ENCODE assay signal across 1 cellular context in genomic region chr15:32687556-32687955, GRCh38.
TF ChIP-seq lines count a peak whose summit lies in the region.

No MANE protein-coding gene starts in this region.

TF ChIP-seq in SK-N-SH, 30 proteins besides CTCF, POLR2A, EP300 and RAD21 (continued from another document):
- TF ChIP-seq PBX3 (IDR thresholded peaks at IDR 0.05) (peak; percentile 80), TCF12 (IDR thresholded peaks at IDR 0.05) (peak; percentile 74), FOSL2 (IDR thresholded peaks at IDR 0.05; ENCODE audit: borderline replicate concordance, low read depth) (peak; percentile 47; the same call in 1 of the 2 replicates), USF1 (IDR thresholded peaks at IDR 0.05; ENCODE audit: borderline replicate concordance, low read depth) (no peak), TEAD4 (IDR thresholded peaks at IDR 0.05; ENCODE audit: borderline replicate concordance, insufficient read depth) (peak; percentile 18; the same call in 1 of the 2 replicates), MXI1 (IDR thresholded peaks at IDR 0.05; ENCODE audit: low read depth, low read length) (no peak), POLR2AphosphoS5 (IDR thresholded peaks at IDR 0.05; ENCODE audit: low read depth, low read length) (no peak; the same call in 1 of the 2 replicates), GABPA (IDR thresholded peaks at IDR 0.05; ENCODE audit: low read depth) (no peak), JUND (IDR thresholded peaks at IDR 0.05) (peak; percentile 38; the same call in 1 of the 2 replicates)
- TF ChIP-seq, protein P1, sequence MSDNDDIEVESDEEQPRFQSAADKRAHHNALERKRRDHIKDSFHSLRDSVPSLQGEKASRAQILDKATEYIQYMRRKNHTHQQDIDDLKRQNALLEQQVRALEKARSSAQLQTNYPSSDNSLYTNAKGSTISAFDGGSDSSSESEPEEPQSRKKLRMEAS (IDR thresholded peaks at IDR 0.05; ENCODE audit: low read depth), result 0 out of 2 replicates have a peak, but pooled peaks have one; percentile 20
- TF ChIP-seq, protein P2, sequence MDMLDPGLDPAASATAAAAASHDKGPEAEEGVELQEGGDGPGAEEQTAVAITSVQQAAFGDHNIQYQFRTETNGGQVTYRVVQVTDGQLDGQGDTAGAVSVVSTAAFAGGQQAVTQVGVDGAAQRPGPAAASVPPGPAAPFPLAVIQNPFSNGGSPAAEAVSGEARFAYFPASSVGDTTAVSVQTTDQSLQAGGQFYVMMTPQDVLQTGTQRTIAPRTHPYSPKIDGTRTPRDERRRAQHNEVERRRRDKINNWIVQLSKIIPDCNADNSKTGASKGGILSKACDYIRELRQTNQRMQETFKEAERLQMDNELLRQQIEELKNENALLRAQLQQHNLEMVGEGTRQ (IDR thresholded peaks at IDR 0.05; ENCODE audit: borderline replicate concordance, low read depth, low read length), result no peak
